In the genomic region with DNA sequence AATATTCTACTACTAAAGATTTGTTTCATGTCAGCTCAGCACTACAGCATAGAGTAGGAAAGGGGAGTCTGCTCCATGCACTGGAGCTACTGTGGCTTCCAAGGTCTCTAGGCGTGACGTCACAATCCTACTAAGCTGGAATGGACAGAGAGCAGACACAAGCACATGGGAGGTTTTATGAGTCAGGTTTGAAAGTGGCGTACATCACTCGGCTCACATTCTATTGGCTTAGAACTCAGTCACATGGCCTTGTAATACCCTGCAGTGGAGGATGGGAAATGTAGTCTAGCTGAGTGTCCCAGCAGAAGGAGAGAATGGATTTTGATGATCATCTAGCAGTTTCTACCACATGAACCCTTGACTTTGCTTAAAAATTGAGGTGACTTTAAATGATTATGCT, we compare ENCODE assay signal across 17 cellular contexts.
A peak's percentile ranks its signal among the peaks of the same experiment; 100 is the strongest.
DNase-seq lines count a peak whose midpoint lies in the region; ATAC-seq and TF ChIP-seq lines count a peak whose summit lies in the region.
"Had no signal": no experiment of that assay in that cellular context is flagged by ENCODE, and none has a peak within 500 bp of the region (broad histone marks: within the 10 kb centered on the region; RNA-seq: fewer than 3 reads in every experiment).

No MANE protein-coding gene starts in this region.

- no peak for DNase-seq in left cardiac atrium
- DNase-seq in Right ventricle myocardium superior = no peak
- peak; percentile 3 for DNase-seq in NCI-H460 (ENCODE audit: extremely low read depth, low read depth)
- peak; percentile 59 for DNase-seq in endodermal cell
- DNase-seq in prostate gland (ENCODE audit: low spot score) = no peak
- DNase-seq in head of caudate nucleus = no peak
- DNase-seq: ACHN; activated CD8-positive, alpha-beta memory T cell treated with anti-CD3 and anti-CD28 coated beads, Interleukin-2, amount 10 ng/mL, durations not matched to agents 7 days and 5 days; CD8-positive, alpha-beta memory T cell; effector CD8-positive, alpha-beta T cell; midbrain; nucleus accumbens; stimulated activated naive CD4-positive, alpha-beta T cell; SW 1271 had no signal

- H3K9me3 ChIP-seq in endodermal cell (ENCODE audit: control insufficient read depth, low read length) (no peaks in the 10 kb centered on the region), prostate gland (no peaks in the 10 kb centered on the region)

- TF ChIP-seq CTCF in endodermal cell (conservative IDR thresholded peaks at IDR 0.05) = no peak
- TF ChIP-seq CTCF in prostate gland (IDR thresholded peaks at IDR 0.05) = no peak

- H3K36me3 ChIP-seq in endodermal cell (ENCODE audit: control insufficient read depth, insufficient read depth, low read length) (no peaks in the 10 kb centered on the region), prostate gland (no peaks in the 10 kb centered on the region)

- H3K4me3 Mint-ChIP-seq in endodermal cell = no peak overlapping the region
- H3K4me3 Mint-ChIP-seq: activated CD8-positive, alpha-beta memory T cell treated with anti-CD3 and anti-CD28 coated beads, Interleukin-2, amount 10 ng/mL, durations not matched to agents 7 days and 5 days; brain; CD8-positive, alpha-beta memory T cell had no signal

- WGBS in endodermal cell (ENCODE audit: insufficient coverage in 1 of 2, insufficient read length in 1 of 2), 2 experiments = 94 to 100% methylated on average over 2 to 4 of the region's 4 CpGs
- WGBS in prostate gland = 88% methylated on average over 4 of the region's 4 CpGs

- H3K9ac ChIP-seq in endodermal cell (ENCODE audit: extremely low read depth, low read length, poor library complexity, severe bottlenecking) = no peak overlapping the region

- no peak overlapping the region for H3K4me3 ChIP-seq in endodermal cell (ENCODE audit: low read length)
- H3K4me3 ChIP-seq in prostate gland = no peak overlapping the region

- H3K27me3 Mint-ChIP-seq in endodermal cell (ENCODE audit: insufficient read depth) = no peaks in the 10 kb centered on the region
- H3K27me3 Mint-ChIP-seq: activated CD8-positive, alpha-beta memory T cell treated with anti-CD3 and anti-CD28 coated beads, Interleukin-2, amount 10 ng/mL, durations not matched to agents 7 days and 5 days; brain; CD8-positive, alpha-beta memory T cell had no signal

- H3K4me1 ChIP-seq in endodermal cell (ENCODE audit: control insufficient read depth, insufficient read depth, low read length) = no peaks in the 10 kb centered on the region
- no peaks in the 10 kb centered on the region for H3K4me1 ChIP-seq in prostate gland (replicated peaks)

- H3K9me3 Mint-ChIP-seq in endodermal cell = no peaks in the 10 kb centered on the region
- H3K9me3 Mint-ChIP-seq: brain had no signal

- TF ChIP-seq POLR2A in prostate gland (IDR thresholded peaks at IDR 0.05) = no peak

- H3K27me3 ChIP-seq in endodermal cell (ENCODE audit: control insufficient read depth, insufficient read depth, low read length, poor library complexity, severe bottlenecking) (no peaks in the 10 kb centered on the region), prostate gland (replicated peaks; ENCODE audit: insufficient read depth) (no peaks in the 10 kb centered on the region)

- H3K27ac ChIP-seq in endodermal cell (ENCODE audit: low read depth, low read length) = no peak overlapping the region
- H3K27ac ChIP-seq in prostate gland = no peak overlapping the region

- no peaks in the 10 kb centered on the region for H3K36me3 Mint-ChIP-seq in endodermal cell (ENCODE audit: low read depth)
- H3K36me3 Mint-ChIP-seq: activated CD8-positive, alpha-beta memory T cell treated with anti-CD3 and anti-CD28 coated beads, Interleukin-2, amount 10 ng/mL, durations not matched to agents 7 days and 5 days; brain; CD8-positive, alpha-beta memory T cell had no signal

- no peak overlapping the region for H3K27ac Mint-ChIP-seq in endodermal cell
- H3K27ac Mint-ChIP-seq: activated CD8-positive, alpha-beta memory T cell treated with anti-CD3 and anti-CD28 coated beads, Interleukin-2, amount 10 ng/mL, durations not matched to agents 7 days and 5 days; brain; CD8-positive, alpha-beta memory T cell had no signal

- intact Hi-C loops in left cardiac atrium (cut with DNase I) (no loop called here), Right ventricle myocardium superior (cut with DNase I) (no loop called here), prostate gland (cut with DNase I) (no loop called here), head of caudate nucleus (cut with DNase I) (no loop called here)

- peaks cover 5% of the 10 kb centered on the region for H3K4me1 Mint-ChIP-seq in endodermal cell
- H3K4me1 Mint-ChIP-seq: activated CD8-positive, alpha-beta memory T cell treated with anti-CD3 and anti-CD28 coated beads, Interleukin-2, amount 10 ng/mL, durations not matched to agents 7 days and 5 days; CD8-positive, alpha-beta memory T cell had no signal

- peak; percentile 29 to 50 for ATAC-seq in left cardiac atrium
- no peak for ATAC-seq in Right ventricle myocardium superior (ENCODE audit: poor library complexity)
- ATAC-seq in GM21737 (IDR thresholded peaks at IDR 0.05; ENCODE audit: unreplicated experiment) = no peak
- no peak for ATAC-seq in HG03175 (IDR thresholded peaks at IDR 0.05; ENCODE audit: unreplicated experiment)
- ATAC-seq: activated CD8-positive, alpha-beta memory T cell treated with anti-CD3 and anti-CD28 coated beads, Interleukin-2, amount 10 ng/mL, durations not matched to agents 7 days and 5 days had no signal

Comparison
In these comparisons a context has a peak if more than half of its experiments do, and no peak if none do; other contexts are left out.
1. ATAC-seq: peak in left cardiac atrium (2 of 2); none in Right ventricle myocardium superior (single experiment), GM21737 (single experiment) and HG03175 (single experiment).
2. DNase-seq: peak in NCI-H460 (single experiment) and endodermal cell (single experiment); none in left cardiac atrium (single experiment), Right ventricle myocardium superior (single experiment), prostate gland (single experiment) and head of caudate nucleus (0 of 42).